ENCODE assay signal across 1 cellular context in genomic region chr12:23929906-23930305, GRCh38.
A peak's percentile ranks its signal among the peaks of the same experiment; 100 is the strongest.
TF ChIP-seq lines count a peak whose summit lies in the region.

No MANE protein-coding gene starts in this region.

TF ChIP-seq in HepG2, 621 proteins besides CTCF, POLR2A, EP300 and RAD21:
- TF ChIP-seq ARNTL (CRISPR knock-in tag; IDR thresholded peaks at IDR 0.05) = no peak
- TF ChIP-seq ZFP82 (CRISPR knock-in tag; IDR thresholded peaks at IDR 0.05; ENCODE audit: borderline replicate concordance) = no peak
- TF ChIP-seq RBM22 (optimal IDR thresholded peaks at IDR 0.05; ENCODE audit: low read length) = peak; percentile 69
